In the genomic region with DNA sequence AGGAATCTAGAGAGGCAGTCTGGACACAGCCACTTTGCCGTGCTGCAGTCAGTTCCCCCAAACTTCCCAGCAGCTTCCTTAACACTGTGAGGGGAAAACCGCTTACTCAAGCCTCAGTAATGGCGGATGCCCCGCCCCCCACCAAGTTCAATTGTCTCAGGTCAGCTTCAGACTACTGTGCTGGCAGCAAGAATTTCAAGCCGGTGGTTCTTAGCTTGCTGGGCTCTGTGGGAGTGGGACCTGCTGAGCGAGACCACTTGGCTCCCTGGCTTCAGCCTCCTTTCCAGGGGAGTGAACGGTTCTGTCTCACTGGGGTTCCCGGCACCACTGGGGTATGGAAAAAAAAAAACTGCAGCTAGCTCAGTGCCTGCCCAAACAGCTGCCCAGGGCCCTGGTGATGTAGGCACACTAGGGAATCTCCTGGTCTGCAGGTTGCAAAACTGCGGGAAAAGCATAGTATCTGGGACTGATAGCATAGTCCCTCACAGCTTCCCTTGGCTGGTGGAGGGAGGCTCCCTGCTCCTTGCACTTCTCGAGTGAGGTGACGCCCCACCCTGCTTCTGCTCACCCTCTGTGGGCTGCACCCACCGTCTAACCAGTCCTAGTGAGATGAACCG, we compare ENCODE assay signal across 1 cellular context.
TF ChIP-seq lines count a peak whose summit lies in the region.

No MANE protein-coding gene starts in this region.

TF ChIP-seq in HepG2, 621 proteins besides CTCF, POLR2A, EP300 and RAD21:
- no peak for TF ChIP-seq ZSCAN22 (CRISPR knock-in tag; IDR thresholded peaks at IDR 0.05)
- TF ChIP-seq GABPA (IDR thresholded peaks at IDR 0.05; ENCODE audit: low read depth, low read length) = no peak
- no peak for TF ChIP-seq GABPA (CRISPR knock-in tag; IDR thresholded peaks at IDR 0.05; ENCODE audit: low read depth)
- TF ChIP-seq ZNF460 (CRISPR knock-in tag; IDR thresholded peaks at IDR 0.05; ENCODE audit: borderline replicate concordance) = no peak
- no peak for TF ChIP-seq NR2F2 (IDR thresholded peaks at IDR 0.05; ENCODE audit: borderline replicate concordance, low read depth)
TF ChIP-seq in HepG2: peak in this region for 0.
